Comparison of ENCODE assay signal across 8 cellular contexts in genomic region chr9:130682490-130683121, GRCh38. TPM values are rescaled to one million over a fixed set of nuclear protein-coding genes. Genes with fewer than 3 reads are reported as not detected.
A peak's percentile ranks its signal among the peaks of the same experiment; 100 is the strongest.
DNase-seq lines count a peak whose midpoint lies in the region; ATAC-seq and TF ChIP-seq lines count a peak whose summit lies in the region.

No MANE protein-coding gene starts in this region.

- no peak overlapping the region for H2AK5ac ChIP-seq in H9 (ENCODE audit: insufficient read length, low read length)

- no peak overlapping the region for H3K27ac Mint-ChIP-seq in H9

- no peak for ATAC-seq in HG02852 (IDR thresholded peaks at IDR 0.05; ENCODE audit: unreplicated experiment)

- H3K4me3 ChIP-seq in duodenal mucosa (ENCODE audit: low read depth in 1 of 2, low read length in 2 of 2): peak overlapping the region; percentile 49 to 69

- no peaks in the 10 kb centered on the region; a peak in 1 of 7 replicates for H3K36me3 Mint-ChIP-seq in H9 (ENCODE audit: insufficient read depth in 1 of 3, low read depth in 3 of 3)

- no peak overlapping the region for H2BK12ac ChIP-seq in H9 (ENCODE audit: insufficient read length, low read depth, low read length)

- no peak overlapping the region for H4K5ac ChIP-seq in H9 (ENCODE audit: insufficient read length, low read depth, low read length)

- no peak overlapping the region for H3K23ac ChIP-seq in H9 (ENCODE audit: insufficient read length, low read depth, low read length)

- H3K9me3 Mint-ChIP-seq in H9: peaks cover 8 to 10% of the 10 kb centered on the region in 2 experiments

- H3K27ac ChIP-seq in H9 (ENCODE audit: insufficient read length, low read depth, low read length): no peak overlapping the region
- no peak overlapping the region for H3K27ac ChIP-seq in duodenal mucosa (ENCODE audit: low read depth, low read length)

- H3K27me3 Mint-ChIP-seq in H9 (ENCODE audit: low read depth): peaks cover 48% of the 10 kb centered on the region

- DNase-seq in AG20443 (ENCODE audit: low spot score) (peak; percentile 85), H9 (peak; percentile 79), NCI-H510A (lab: John Stamatoyannopoulos, UW) (peak; percentile 77), lung microvascular endothelial cell (ENCODE audit: low read depth in 2 of 2) (peak; percentile 75 to 82)
- peak; percentile 48 to 50 for DNase-seq in activated CD4-positive, alpha-beta T cell treated with anti-CD3 and anti-CD28 coated beads, Interleukin-2, amount 50 U/mL, for 4 hours
- peak; percentile 29 to 40 for DNase-seq in stimulated activated CD8-positive, alpha-beta memory T cell treated with anti-CD3 and anti-CD28 coated beads, Interleukin-2, amount 100 ng/mL, for 48 hours (ENCODE audit: low read depth in 2 of 2)

- H3K4me3 Mint-ChIP-seq in H9: peak overlapping the region; percentile 60 to 85

- H3K56ac ChIP-seq in H9 (ENCODE audit: insufficient read length, low read depth, low read length): no peak overlapping the region

- no peak overlapping the region for H4K91ac ChIP-seq in H9 (ENCODE audit: insufficient read length, low read depth, low read length)

- H2BK5ac ChIP-seq in H9 (ENCODE audit: insufficient read length, low read length): no peak overlapping the region

- peaks cover 6% of the 10 kb centered on the region for H3K23me2 ChIP-seq in H9 (ENCODE audit: insufficient read length, low read depth, low read length, poor library complexity, severe bottlenecking)

- no peaks in the 10 kb centered on the region for H4K20me1 ChIP-seq in H9 (ENCODE audit: control insufficient read depth, insufficient read depth, insufficient read length)

- H3K14ac ChIP-seq in H9 (ENCODE audit: insufficient read depth, low read length): no peak overlapping the region

- H3K18ac ChIP-seq in H9 (ENCODE audit: insufficient read length, low read depth, low read length): no peak overlapping the region

- H3T11ph ChIP-seq in H9 (ENCODE audit: low read length): no peak overlapping the region

- no peak overlapping the region for H3K9ac ChIP-seq in H9 (ENCODE audit: extremely low read depth, insufficient read length, low read length)
- peak overlapping the region in 1 of 2 donors; percentile 47 for H3K9ac ChIP-seq in duodenal mucosa (ENCODE audit: low read depth in 1 of 2, low read length in 2 of 2)

- no peak overlapping the region for H2BK15ac ChIP-seq in H9 (ENCODE audit: low read depth, low read length)

- no peak overlapping the region for H2AFZ ChIP-seq in H9 (ENCODE audit: low read length)

- H3K9me3 ChIP-seq in H9 (ENCODE audit: control insufficient read depth, low read depth, low read length): no peaks in the 10 kb centered on the region
- peaks cover 0 to 4% of the 10 kb centered on the region in 2 donors for H3K9me3 ChIP-seq in duodenal mucosa (ENCODE audit: control insufficient read depth in 1 of 2, low read length in 2 of 2)

- no peak overlapping the region for H2BK20ac ChIP-seq in H9 (ENCODE audit: low read depth, low read length, poor library complexity, severe bottlenecking)

- H3K4ac ChIP-seq in H9 (ENCODE audit: low read depth, low read length): no peak overlapping the region

- H3K4me1 ChIP-seq in H9 (ENCODE audit: insufficient read depth, low read length) (no peaks in the 10 kb centered on the region), duodenal mucosa (ENCODE audit: control insufficient read depth in 1 of 2, insufficient read depth in 2 of 2, low read length in 2 of 2) (peaks cover 10 to 13% of the 10 kb centered on the region in 2 donors)

- no peak overlapping the region for H4K8ac ChIP-seq in H9 (replicated peaks; ENCODE audit: insufficient read length, low read depth, low read length)

- H3K36me3 ChIP-seq in duodenal mucosa (ENCODE audit: control insufficient read depth in 1 of 2, insufficient read depth in 2 of 2, low read length in 2 of 2): no peaks in the 10 kb centered on the region

- no peaks in the 10 kb centered on the region for H3K79me2 ChIP-seq in H9 (ENCODE audit: insufficient read depth, low read length)

- H3K79me1 ChIP-seq in H9 (ENCODE audit: insufficient read depth, low read depth, low read length, poor library complexity, severe bottlenecking): no peaks in the 10 kb centered on the region

- no peak overlapping the region for H2BK120ac ChIP-seq in H9 (ENCODE audit: low read depth, low read length, poor library complexity, severe bottlenecking)

- TF ChIP-seq CTCF in H9 (conservative IDR thresholded peaks at IDR 0.05): peak; percentile 91

- peaks cover 10% of the 10 kb centered on the region for H3K27me3 ChIP-seq in H9 (ENCODE audit: insufficient read depth, low read length)
- H3K27me3 ChIP-seq in duodenal mucosa (ENCODE audit: control insufficient read depth in 1 of 2, insufficient read depth in 2 of 2, low read length in 2 of 2): peaks cover 2 to 14% of the 10 kb centered on the region in 2 donors

- H3K4me2 ChIP-seq in H9 (ENCODE audit: insufficient read depth, insufficient read length, low read length): peak overlapping the region; percentile 25

- H3K4me1 Mint-ChIP-seq in H9: peaks cover 2 to 3% of the 10 kb centered on the region in 2 experiments; a peak in 3 of 4 replicates

- WGBS in H9 (ENCODE audit: extremely low coverage, insufficient read length, low lambda C conversion rate): no CpG with 5 or more reads among the region's 22 CpGs

RNA-seq across cellular contexts. Expression of gene EXOSC2, which starts 11.0 kb away (rescaled TPM):
- total RNA-seq in H9 (2021) (92.0 and 94.5 TPM in 2 replicates), lung microvascular endothelial cell (17.4 and 19.6 TPM in 2 replicates)

RNA-seq across cellular contexts. Expression of gene PRDM12, which starts 18.2 kb away (rescaled TPM):
- total RNA-seq in H9 (2021) (not detected in 2 replicates), lung microvascular endothelial cell (not detected in 2 replicates)

Comparison
In these comparisons a context has a peak if more than half of its experiments do, and no peak if none do; other contexts are left out.
1. DNase-seq: peak in every context shown above with its lines; median percentile 85 in AG20443; 79 in H9; 78 in lung microvascular endothelial cell; 77 in NCI-H510A; 49 in activated CD4-positive, alpha-beta T cell treated with anti-CD3 and anti-CD28 coated beads, Interleukin-2, amount 50 U/mL, for 4 hours; 34 in stimulated activated CD8-positive, alpha-beta memory T cell treated with anti-CD3 and anti-CD28 coated beads, Interleukin-2, amount 100 ng/mL, for 48 hours.